18 cellular contexts compared by ENCODE assay signal in the genomic region with DNA sequence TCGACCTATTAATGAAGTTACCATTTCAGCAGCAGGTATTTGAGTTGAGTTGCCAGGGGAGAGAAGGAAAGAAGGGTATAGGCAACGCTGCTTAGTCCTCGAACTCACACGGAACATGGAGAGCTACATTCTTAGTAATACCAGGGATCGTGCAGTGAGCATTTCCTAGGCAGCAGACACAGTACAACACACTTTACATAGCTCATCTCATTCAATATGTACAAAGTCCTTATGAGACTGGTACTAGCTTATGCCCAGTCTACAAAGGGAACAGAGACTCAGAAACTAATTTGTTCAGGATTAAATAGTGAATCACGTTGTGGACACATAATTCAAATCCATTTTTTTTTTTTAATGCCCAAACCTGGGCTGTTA. TPM values are rescaled to one million over a fixed set of nuclear protein-coding genes. Genes with fewer than 3 reads are reported as not detected.
A peak's percentile ranks its signal among the peaks of the same experiment; 100 is the strongest.
DNase-seq lines count a peak whose midpoint lies in the region; ATAC-seq and TF ChIP-seq lines count a peak whose summit lies in the region.
"Had no signal": no experiment of that assay in that cellular context is flagged by ENCODE, and none has a peak within 500 bp of the region (broad histone marks: within the 10 kb centered on the region; RNA-seq: fewer than 3 reads in every experiment).

No MANE protein-coding gene starts in this region.

- H3K27ac ChIP-seq in cardiac muscle cell (peak overlapping the region; percentile 93), vagina (peak overlapping the region; percentile 87)
- H3K27ac ChIP-seq: C4-2B, SJCRH30 had no signal

- no peak overlapping the region for H3K4me3 ChIP-seq in cardiac muscle cell
- no peak overlapping the region for H3K4me3 ChIP-seq in vagina
- H3K4me3 ChIP-seq: SJCRH30, skin epidermis, testis had no signal

- H3K9me3 ChIP-seq in cardiac muscle cell (ENCODE audit: low read depth), result no peaks in the 10 kb centered on the region
- no peaks in the 10 kb centered on the region for H3K9me3 ChIP-seq in vagina
- H3K9me3 ChIP-seq: SJCRH30, testis had no signal

- DNase-seq in cardiac muscle cell (ENCODE audit: low read depth in 1 of 2, low spot score in 1 of 2) (no peak), Right ventricle myocardium inferior (ENCODE audit: missing footprints) (no peak), left lobe of liver (ENCODE audit: low spot score) (no peak), sciatic nerve (ENCODE audit: low spot score) (no peak), vagina (ENCODE audit: extremely low spot score in 2 of 2) (peak in 1 of 2 donors; percentile 12), GM20000 (ENCODE audit: low spot score) (no peak), NCI-H446 treated with DMSO at 0.1 percent for 48 hours (lab: John Stamatoyannopoulos, UW) (no peak)
- DNase-seq: ACHN; activated naive CD8-positive, alpha-beta T cell treated with anti-CD3 and anti-CD28 coated beads for 36 hours; DMS153; effector memory CD8-positive, alpha-beta T cell; stimulated activated CD4-positive, alpha-beta T cell treated with anti-CD3 and anti-CD28 coated beads, Interleukin-4, amount 100 ng/mL, for 4 hours; T1000; testis had no signal

- ATAC-seq in Right ventricle myocardium inferior (no peak), left lobe of liver (peak; percentile 76), sciatic nerve (peak; percentile 11), GM19035 (IDR thresholded peaks at IDR 0.05; ENCODE audit: unreplicated experiment) (no peak)
- ATAC-seq: effector memory CD8-positive, alpha-beta T cell had no signal

- TF ChIP-seq CTCF in cardiac muscle cell (IDR thresholded peaks at IDR 0.05; ENCODE audit: low read depth, low read length) (no peak), vagina (IDR thresholded peaks at IDR 0.05) (no peak), GM20000 (IDR thresholded peaks at IDR 0.05; ENCODE audit: extremely low read depth, missing control alignments) (no peak)

- no peaks in the 10 kb centered on the region for H3K36me3 ChIP-seq in cardiac muscle cell
- H3K36me3 ChIP-seq in vagina, result no peaks in the 10 kb centered on the region
- H3K36me3 ChIP-seq: SJCRH30 had no signal

- H3K4me1 ChIP-seq in cardiac muscle cell (ENCODE audit: low read depth), result peaks cover 46% of the 10 kb centered on the region
- peaks cover 38% of the 10 kb centered on the region for H3K4me1 ChIP-seq in vagina

- H3K27me3 ChIP-seq in cardiac muscle cell (no peaks in the 10 kb centered on the region), vagina (no peaks in the 10 kb centered on the region)
- H3K27me3 ChIP-seq: SJCRH30, testis had no signal

- intact Hi-C loops in Right ventricle myocardium inferior (cut with DNase I) (loop anchor here (5.0 kb wide), 1 partner anchor 42 kb away; no protein-coding TSS in a partner anchor), sciatic nerve (cut with DNase I) (loop anchor here (5.0 to 10.0 kb wide), 2 partner anchors 50 to 1193 kb away; no protein-coding TSS in a partner anchor), vagina (cut with DNase I) (no loop called here)

- TF ChIP-seq POLR2A in vagina (IDR thresholded peaks at IDR 0.05), result no peak

RNA-seq across cellular contexts. Expression of gene IRF2BP2, which starts 25.6 kb away (rescaled TPM):
- total RNA-seq in cardiac muscle cell (84.0 and 113 TPM in 2 replicates), Right ventricle myocardium inferior (116 TPM), left lobe of liver (48.7 TPM), sciatic nerve (142 TPM), vagina (72.9 TPM)
- polyA plus RNA-seq in cardiac muscle cell, result 24.3 and 33.2 TPM in 2 replicates

Comparison
In these comparisons a context has a peak if more than half of its experiments do, and no peak if none do; other contexts are left out.
1. ATAC-seq: peak in left lobe of liver (single experiment) and sciatic nerve (single experiment); none in Right ventricle myocardium inferior (single experiment) and GM19035 (single experiment).